In genomic region chr18:51458861-51459260, GRCh38 we compare ENCODE assay signal across 27 cellular contexts.
"Had no signal": no experiment of that assay in that cellular context is flagged by ENCODE, and none has a peak within 500 bp of the region (broad histone marks: within the 10 kb centered on the region; RNA-seq: fewer than 3 reads in every experiment).

No MANE protein-coding gene starts in this region.

- H3K36me3 ChIP-seq: left lung, lower lobe of right lung, neural progenitor cell, neutrophil, right atrium auricular region, right lobe of liver, stomach, thyroid gland, transverse colon, upper lobe of left lung, vagina had no signal

- H3K27ac ChIP-seq: left lung, lower lobe of right lung, neural progenitor cell, neutrophil, right atrium auricular region, right lobe of liver, stomach, testis, thyroid gland, transverse colon, upper lobe of left lung, vagina had no signal

- H3K4me3 ChIP-seq: left lung, lower lobe of right lung, neural progenitor cell, right atrium auricular region, right lobe of liver, stomach, testis, thyroid gland, transverse colon, upper lobe of left lung, vagina had no signal

- H3K27me3 Mint-ChIP-seq: progenitor cell of endocrine pancreas had no signal

- H3K4me1 ChIP-seq: left lung, lower lobe of right lung, neural progenitor cell, right atrium auricular region, right lobe of liver, stomach, testis, thyroid gland, transverse colon, upper lobe of left lung, vagina had no signal

- H3K36me3 Mint-ChIP-seq: naive thymus-derived CD8-positive, alpha-beta T cell; neural progenitor cell; stimulated activated naive B cell treated with anti-CD40 and anti-IgM and Interleukin-4, amounts not matched to agents 10 μg/mL and 1 μg/mL and 100 μg/mL, for 72 hours had no signal

- DNase-seq: islet precursor cell; kidney glomerular epithelial cell; left cardiac atrium; left lung; lower lobe of right lung; mammary epithelial cell; mesenchymal stem cell; naive thymus-derived CD8-positive, alpha-beta T cell; occipital lobe; right lobe of liver; stimulated activated CD4-positive, alpha-beta T cell treated with anti-CD3 and anti-CD28 coated beads, Interleukin-12 subunit alpha, Interleukin-12 subunit beta, amount 100 ng/mL, for 4 hours; stimulated activated CD4-positive, alpha-beta T cell treated with anti-CD3 and anti-CD28 coated beads, Interleukin-15, amount 100 ng/mL, for 24 hours; stimulated activated CD4-positive, alpha-beta T cell treated with anti-CD3 and anti-CD28 coated beads, Interleukin-2, amount 100 ng/mL, for 24 hours; stimulated activated CD4-positive, alpha-beta T cell treated with anti-CD3 and anti-CD28 coated beads, Interleukin-4, amount 100 ng/mL, for 1 hour; stimulated activated naive B cell treated with anti-CD40 and anti-IgM and Interleukin-4, amounts not matched to agents 10 μg/mL and 1 μg/mL and 100 μg/mL, for 72 hours; stimulated activated naive CD8-positive, alpha-beta T cell treated with anti-CD3 and anti-CD28 coated beads, Interleukin-15, Interleukin-2, amounts not matched to agents 100 U/mL and 50 U/mL, for 24 hours; stomach; testis; thyroid gland; transverse colon; upper lobe of left lung had no signal

- ATAC-seq: left cardiac atrium; left lung; lower lobe of right lung; naive thymus-derived CD8-positive, alpha-beta T cell; right lobe of liver; stimulated activated naive B cell treated with anti-CD40 and anti-IgM and Interleukin-4, amounts not matched to agents 10 μg/mL and 1 μg/mL and 100 μg/mL, for 72 hours; stimulated activated naive CD8-positive, alpha-beta T cell treated with anti-CD3 and anti-CD28 coated beads, Interleukin-15, Interleukin-2, amounts not matched to agents 100 U/mL and 50 U/mL, for 24 hours had no signal

- H3K4me1 Mint-ChIP-seq: naive thymus-derived CD8-positive, alpha-beta T cell; nephron; neural progenitor cell; stimulated activated naive B cell treated with anti-CD40 and anti-IgM and Interleukin-4, amounts not matched to agents 10 μg/mL and 1 μg/mL and 100 μg/mL, for 72 hours had no signal

- H3K9me3 Mint-ChIP-seq: naive thymus-derived CD8-positive, alpha-beta T cell; nephron; neural progenitor cell; stimulated activated naive B cell treated with anti-CD40 and anti-IgM and Interleukin-4, amounts not matched to agents 10 μg/mL and 1 μg/mL and 100 μg/mL, for 72 hours had no signal

- H3K4me3 Mint-ChIP-seq: naive thymus-derived CD8-positive, alpha-beta T cell; nephron; neural progenitor cell; stimulated activated naive B cell treated with anti-CD40 and anti-IgM and Interleukin-4, amounts not matched to agents 10 μg/mL and 1 μg/mL and 100 μg/mL, for 72 hours had no signal

- H3K27ac Mint-ChIP-seq: naive thymus-derived CD8-positive, alpha-beta T cell; nephron; neural progenitor cell; progenitor cell of endocrine pancreas; stimulated activated naive B cell treated with anti-CD40 and anti-IgM and Interleukin-4, amounts not matched to agents 10 μg/mL and 1 μg/mL and 100 μg/mL, for 72 hours had no signal

- H3K9me3 ChIP-seq: left lung, lower lobe of right lung, neutrophil, right atrium auricular region, right lobe of liver, stomach, testis, thyroid gland, transverse colon, upper lobe of left lung, vagina had no signal

- H3K27me3 ChIP-seq: left lung, neural progenitor cell, neutrophil, right atrium auricular region, right lobe of liver, stomach, testis, thyroid gland, transverse colon, upper lobe of left lung, vagina had no signal
